1 cellular context compared by ENCODE assay signal in the genomic region with DNA sequence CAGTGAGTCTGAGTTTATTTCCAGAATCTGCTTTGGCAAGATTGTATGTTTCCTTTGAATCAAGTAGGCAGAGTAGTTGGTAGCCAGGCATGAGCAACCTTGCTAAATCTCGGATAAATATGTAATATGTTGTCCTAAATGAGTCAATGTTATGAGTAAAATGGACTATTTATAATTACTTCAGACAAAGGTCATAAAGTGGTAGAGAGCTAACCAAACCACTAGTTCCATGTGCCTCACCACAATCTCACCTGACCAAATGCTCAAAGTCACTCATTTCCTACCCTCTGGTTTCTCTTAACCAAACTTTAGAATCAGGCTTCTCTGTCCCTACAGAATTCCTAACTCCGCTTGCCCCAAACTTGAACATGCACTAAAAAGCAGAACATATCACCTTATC.
TF ChIP-seq lines count a peak whose summit lies in the region.

No MANE protein-coding gene starts in this region.

TF ChIP-seq in GM23338, 12 proteins besides CTCF, POLR2A, EP300 and RAD21 (continued from another document):
- TF ChIP-seq, protein P1, sequence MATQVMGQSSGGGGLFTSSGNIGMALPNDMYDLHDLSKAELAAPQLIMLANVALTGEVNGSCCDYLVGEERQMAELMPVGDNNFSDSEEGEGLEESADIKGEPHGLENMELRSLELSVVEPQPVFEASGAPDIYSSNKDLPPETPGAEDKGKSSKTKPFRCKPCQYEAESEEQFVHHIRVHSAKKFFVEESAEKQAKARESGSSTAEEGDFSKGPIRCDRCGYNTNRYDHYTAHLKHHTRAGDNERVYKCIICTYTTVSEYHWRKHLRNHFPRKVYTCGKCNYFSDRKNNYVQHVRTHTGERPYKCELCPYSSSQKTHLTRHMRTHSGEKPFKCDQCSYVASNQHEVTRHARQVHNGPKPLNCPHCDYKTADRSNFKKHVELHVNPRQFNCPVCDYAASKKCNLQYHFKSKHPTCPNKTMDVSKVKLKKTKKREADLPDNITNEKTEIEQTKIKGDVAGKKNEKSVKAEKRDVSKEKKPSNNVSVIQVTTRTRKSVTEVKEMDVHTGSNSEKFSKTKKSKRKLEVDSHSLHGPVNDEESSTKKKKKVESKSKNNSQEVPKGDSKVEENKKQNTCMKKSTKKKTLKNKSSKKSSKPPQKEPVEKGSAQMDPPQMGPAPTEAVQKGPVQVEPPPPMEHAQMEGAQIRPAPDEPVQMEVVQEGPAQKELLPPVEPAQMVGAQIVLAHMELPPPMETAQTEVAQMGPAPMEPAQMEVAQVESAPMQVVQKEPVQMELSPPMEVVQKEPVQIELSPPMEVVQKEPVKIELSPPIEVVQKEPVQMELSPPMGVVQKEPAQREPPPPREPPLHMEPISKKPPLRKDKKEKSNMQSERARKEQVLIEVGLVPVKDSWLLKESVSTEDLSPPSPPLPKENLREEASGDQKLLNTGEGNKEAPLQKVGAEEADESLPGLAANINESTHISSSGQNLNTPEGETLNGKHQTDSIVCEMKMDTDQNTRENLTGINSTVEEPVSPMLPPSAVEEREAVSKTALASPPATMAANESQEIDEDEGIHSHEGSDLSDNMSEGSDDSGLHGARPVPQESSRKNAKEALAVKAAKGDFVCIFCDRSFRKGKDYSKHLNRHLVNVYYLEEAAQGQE (IDR thresholded peaks at IDR 0.05; ENCODE audit: unreplicated experiment) = no peak
- TF ChIP-seq, protein P2, sequence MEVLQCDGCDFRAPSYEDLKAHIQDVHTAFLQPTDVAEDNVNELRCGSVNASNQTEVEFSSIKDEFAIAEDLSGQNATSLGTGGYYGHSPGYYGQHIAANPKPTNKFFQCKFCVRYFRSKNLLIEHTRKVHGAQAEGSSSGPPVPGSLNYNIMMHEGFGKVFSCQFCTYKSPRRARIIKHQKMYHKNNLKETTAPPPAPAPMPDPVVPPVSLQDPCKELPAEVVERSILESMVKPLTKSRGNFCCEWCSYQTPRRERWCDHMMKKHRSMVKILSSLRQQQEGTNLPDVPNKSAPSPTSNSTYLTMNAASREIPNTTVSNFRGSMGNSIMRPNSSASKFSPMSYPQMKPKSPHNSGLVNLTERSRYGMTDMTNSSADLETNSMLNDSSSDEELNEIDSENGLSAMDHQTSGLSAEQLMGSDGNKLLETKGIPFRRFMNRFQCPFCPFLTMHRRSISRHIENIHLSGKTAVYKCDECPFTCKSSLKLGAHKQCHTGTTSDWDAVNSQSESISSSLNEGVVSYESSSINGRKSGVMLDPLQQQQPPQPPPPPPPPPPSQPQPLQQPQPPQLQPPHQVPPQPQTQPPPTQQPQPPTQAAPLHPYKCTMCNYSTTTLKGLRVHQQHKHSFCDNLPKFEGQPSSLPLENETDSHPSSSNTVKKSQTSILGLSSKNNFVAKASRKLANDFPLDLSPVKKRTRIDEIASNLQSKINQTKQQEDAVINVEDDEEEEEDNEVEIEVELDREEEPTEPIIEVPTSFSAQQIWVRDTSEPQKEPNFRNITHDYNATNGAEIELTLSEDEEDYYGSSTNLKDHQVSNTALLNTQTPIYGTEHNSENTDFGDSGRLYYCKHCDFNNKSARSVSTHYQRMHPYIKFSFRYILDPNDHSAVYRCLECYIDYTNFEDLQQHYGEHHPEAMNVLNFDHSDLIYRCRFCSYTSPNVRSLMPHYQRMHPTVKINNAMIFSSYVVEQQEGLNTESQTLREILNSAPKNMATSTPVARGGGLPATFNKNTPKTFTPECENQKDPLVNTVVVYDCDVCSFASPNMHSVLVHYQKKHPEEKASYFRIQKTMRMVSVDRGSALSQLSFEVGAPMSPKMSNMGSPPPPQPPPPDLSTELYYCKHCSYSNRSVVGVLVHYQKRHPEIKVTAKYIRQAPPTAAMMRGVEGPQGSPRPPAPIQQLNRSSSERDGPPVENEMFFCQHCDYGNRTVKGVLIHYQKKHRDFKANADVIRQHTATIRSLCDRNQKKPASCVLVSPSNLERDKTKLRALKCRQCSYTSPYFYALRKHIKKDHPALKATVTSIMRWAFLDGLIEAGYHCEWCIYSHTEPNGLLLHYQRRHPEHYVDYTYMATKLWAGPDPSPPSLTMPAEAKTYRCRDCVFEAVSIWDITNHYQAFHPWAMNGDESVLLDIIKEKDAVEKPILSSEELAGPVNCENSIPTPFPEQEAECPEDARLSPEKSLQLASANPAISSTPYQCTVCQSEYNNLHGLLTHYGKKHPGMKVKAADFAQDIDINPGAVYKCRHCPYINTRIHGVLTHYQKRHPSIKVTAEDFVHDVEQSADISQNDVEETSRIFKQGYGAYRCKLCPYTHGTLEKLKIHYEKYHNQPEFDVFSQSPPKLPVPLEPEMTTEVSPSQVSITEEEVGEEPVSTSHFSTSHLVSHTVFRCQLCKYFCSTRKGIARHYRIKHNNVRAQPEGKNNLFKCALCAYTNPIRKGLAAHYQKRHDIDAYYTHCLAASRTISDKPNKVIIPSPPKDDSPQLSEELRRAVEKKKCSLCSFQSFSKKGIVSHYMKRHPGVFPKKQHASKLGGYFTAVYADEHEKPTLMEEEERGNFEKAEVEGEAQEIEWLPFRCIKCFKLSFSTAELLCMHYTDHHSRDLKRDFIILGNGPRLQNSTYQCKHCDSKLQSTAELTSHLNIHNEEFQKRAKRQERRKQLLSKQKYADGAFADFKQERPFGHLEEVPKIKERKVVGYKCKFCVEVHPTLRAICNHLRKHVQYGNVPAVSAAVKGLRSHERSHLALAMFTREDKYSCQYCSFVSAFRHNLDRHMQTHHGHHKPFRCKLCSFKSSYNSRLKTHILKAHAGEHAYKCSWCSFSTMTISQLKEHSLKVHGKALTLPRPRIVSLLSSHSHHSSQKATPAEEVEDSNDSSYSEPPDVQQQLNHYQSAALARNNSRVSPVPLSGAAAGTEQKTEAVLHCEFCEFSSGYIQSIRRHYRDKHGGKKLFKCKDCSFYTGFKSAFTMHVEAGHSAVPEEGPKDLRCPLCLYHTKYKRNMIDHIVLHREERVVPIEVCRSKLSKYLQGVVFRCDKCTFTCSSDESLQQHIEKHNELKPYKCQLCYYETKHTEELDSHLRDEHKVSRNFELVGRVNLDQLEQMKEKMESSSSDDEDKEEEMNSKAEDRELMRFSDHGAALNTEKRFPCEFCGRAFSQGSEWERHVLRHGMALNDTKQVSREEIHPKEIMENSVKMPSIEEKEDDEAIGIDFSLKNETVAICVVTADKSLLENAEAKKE (CRISPR knock-in tag; IDR thresholded peaks at IDR 0.05) = no peak
- no peak for TF ChIP-seq JUNB (IDR thresholded peaks at IDR 0.05; ENCODE audit: unreplicated experiment)
- TF ChIP-seq ZNF331 (CRISPR knock-in tag; IDR thresholded peaks at IDR 0.05; ENCODE audit: low read depth) = no peak
- TF ChIP-seq POLR2AphosphoS5 (IDR thresholded peaks at IDR 0.05; ENCODE audit: low read depth) = no peak
- TF ChIP-seq STAT1 (IDR thresholded peaks at IDR 0.05; ENCODE audit: unreplicated experiment) = no peak
